Comparison of ENCODE assay signal across 7 cellular contexts in the genomic region with DNA sequence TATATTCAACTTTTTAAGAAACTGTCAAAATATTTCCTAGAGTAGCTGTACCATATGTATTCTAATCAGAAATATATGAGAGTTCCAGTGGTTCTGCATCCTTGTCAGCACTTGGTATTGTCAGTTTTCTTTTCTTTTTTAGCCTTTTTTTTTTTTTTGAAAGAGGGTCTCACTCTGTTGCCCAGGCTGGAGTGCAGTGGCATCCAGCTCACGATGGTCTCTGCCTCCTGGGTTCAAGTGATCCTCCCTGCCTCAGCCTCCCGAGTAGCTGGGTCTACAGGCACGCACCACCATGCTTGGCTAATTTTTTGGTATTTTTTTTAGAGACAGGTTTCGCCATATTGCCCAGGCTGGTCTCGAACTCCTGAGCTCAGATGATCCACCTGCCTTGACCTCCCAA.
"Had no signal": no experiment of that assay in that cellular context is flagged by ENCODE, and none has a peak within 500 bp of the region (broad histone marks: within the 10 kb centered on the region; RNA-seq: fewer than 3 reads in every experiment).

No MANE protein-coding gene starts in this region.

- FAIRE-seq: GM12878, GM12891, GM12892, GM18507, GM19239 had no signal

- DNase-seq: GDM1, GF-D8 had no signal

- ATAC-seq: GM12878 had no signal

- H3K4me3 ChIP-seq: GM12878 had no signal
